In genomic region chr10:110610308-110610774, GRCh38 we compare ENCODE assay signal across 8 cellular contexts. TPM values are rescaled to one million over a fixed set of nuclear protein-coding genes. Genes with fewer than 3 reads are reported as not detected.
A peak's percentile ranks its signal among the peaks of the same experiment; 100 is the strongest.
DNase-seq lines count a peak whose midpoint lies in the region; ATAC-seq and FAIRE-seq lines count a peak whose summit lies in the region.

No MANE protein-coding gene starts in this region.

- peak; percentile 56 to 71 (median 64) for ATAC-seq in T-cell (replicated peaks in 1 of 4)

- FAIRE-seq in GM18507 (lab: Jason Lieb, UNC) = peak; percentile 87

- H3K27ac Mint-ChIP-seq in T-cell (no peak overlapping the region), immature natural killer cell (peak overlapping the region in 1 of 6 donors; percentile 45)

- in situ Hi-C loops in T47D (cut with HindIII; ENCODE audit: low pct_unique_long_range_greater_than_20kb, low sequenced_read_pairs) = no loop called here

- no peaks in the 10 kb centered on the region for H3K27me3 Mint-ChIP-seq in T-cell
- peaks cover 0 to 3% (median 0%) of the 10 kb centered on the region in 3 donors for H3K27me3 Mint-ChIP-seq in immature natural killer cell (ENCODE audit: low read depth in 3 of 3)

- CTCF ChIA-PET in T-cell (lab: Charles Lee) = interaction anchor here (0.8 to 2.2 kb wide), 8 partner anchors 12 to 990 kb away, joined by 3 to 7 read pairs (median 4); no protein-coding TSS in a partner anchor

- H3K4me1 Mint-ChIP-seq in T-cell (peaks cover 5 to 14% (median 8%) of the 10 kb centered on the region in 3 donors), immature natural killer cell (peaks cover 0 to 3% of the 10 kb centered on the region in 2 donors)

- H3K9me3 Mint-ChIP-seq in T-cell = no peaks in the 10 kb centered on the region
- no peaks in the 10 kb centered on the region for H3K9me3 Mint-ChIP-seq in immature natural killer cell

- DNase-seq in AG08396 (ENCODE audit: low spot score) (peak; percentile 60), GM18507 (ENCODE audit: extremely low spot score, insufficient read length, low read depth) (peak; percentile 30), NCI-H1105 treated with DMSO at 0.1 percent for 48 hours (lab: John Stamatoyannopoulos, UW) (peak; percentile 67), T-cell (peak in 31 of 34 experiments; percentile 13 to 60 (median 39)), T47D (ENCODE audit: low read depth in 1 of 2, low spot score in 1 of 2) (peak; percentile 5 to 82), immature natural killer cell (peak; percentile 38 to 57 (median 47)), GM19240 (ENCODE audit: insufficient read length, low spot score) (no peak)
- DNase-seq in stimulated activated CD4-positive, alpha-beta T cell treated with anti-CD3 and anti-CD28 coated beads, Interleukin-15, amount 100 ng/mL, for 24 hours = peak; percentile 60

- POLR2A ChIA-PET in T-cell (lab: Charles Lee) = interaction anchor here in 1 of 2 donors (0.6 kb wide), 1 partner anchor 33 kb away, joined by 3 read pairs; no protein-coding TSS in a partner anchor

- H3K4me3 Mint-ChIP-seq in T-cell (no peak overlapping the region), immature natural killer cell (no peak overlapping the region)

- no peaks in the 10 kb centered on the region for H3K36me3 Mint-ChIP-seq in T-cell
- H3K36me3 Mint-ChIP-seq in immature natural killer cell = peaks cover 0 to 1% (median 0%) of the 10 kb centered on the region in 3 donors

RNA-seq across cellular contexts. Expression of gene RBM20, which starts 33.8 kb away (rescaled TPM):
- total RNA-seq in T-cell = 1 to 10 TPM in 2 of 5 donors, under 1 TPM in 3; 0.09 to 3.0 (median 0.33) TPM
- polyA plus RNA-seq in immature natural killer cell = not detected

RNA-seq across cellular contexts. Expression of gene SMC3, which starts 42.8 kb away (rescaled TPM):
- total RNA-seq in T-cell = 10 to 100 TPM; 37.1 to 42.0 (median 39.2) TPM
- polyA plus RNA-seq in immature natural killer cell = 10 to 100 TPM; 32.3 to 92.1 (median 43.8) TPM
